In genomic region chr10:46096426-46096825, GRCh38 we compare ENCODE assay signal across 16 cellular contexts. TPM values are rescaled to one million over a fixed set of nuclear protein-coding genes. Genes with fewer than 3 reads are reported as not detected.
A peak's percentile ranks its signal among the peaks of the same experiment; 100 is the strongest.
DNase-seq lines count a peak whose midpoint lies in the region; ATAC-seq lines count a peak whose summit lies in the region.
"Had no signal": no experiment of that assay in that cellular context is flagged by ENCODE, and none has a peak within 500 bp of the region (broad histone marks: within the 10 kb centered on the region; RNA-seq: fewer than 3 reads in every experiment).

No MANE protein-coding gene starts in this region.

- ATAC-seq in central memory CD8-positive, alpha-beta T cell (replicated peaks; ENCODE audit: extremely low read depth, poor library complexity, severe bottlenecking): no peak
- no peak for ATAC-seq in naive B cell (ENCODE audit: low read depth in 2 of 2)
- no peak for ATAC-seq in HG02759 (IDR thresholded peaks at IDR 0.05; ENCODE audit: unreplicated experiment)

- peak overlapping the region; percentile 68 for H3K27ac Mint-ChIP-seq in central memory CD8-positive, alpha-beta T cell (ENCODE audit: low read depth)
- H3K27ac Mint-ChIP-seq in naive B cell: peak overlapping the region in 5 of 6 donors; percentile 47 to 87 (median 84)

- H3K36me3 Mint-ChIP-seq in central memory CD8-positive, alpha-beta T cell (ENCODE audit: insufficient read depth): peaks cover 4% of the 10 kb centered on the region
- H3K36me3 Mint-ChIP-seq in naive B cell: no peaks in the 10 kb centered on the region

- H3K27me3 Mint-ChIP-seq in central memory CD8-positive, alpha-beta T cell: no peaks in the 10 kb centered on the region
- peaks cover 0 to 2% (median 0%) of the 10 kb centered on the region in 3 donors for H3K27me3 Mint-ChIP-seq in naive B cell

- DNase-seq in EL: peak; percentile 88
- peak; percentile 11 for DNase-seq in LHCN-M2 (ENCODE audit: low read depth)
- DNase-seq in central memory CD8-positive, alpha-beta T cell (ENCODE audit: low spot score in 2 of 2): no peak
- no peak for DNase-seq in naive B cell
- DNase-seq in ecto neural progenitor cell (ENCODE audit: low spot score): no peak
- DNase-seq in HuH-7 (ENCODE audit: low spot score): no peak
- no peak for DNase-seq in effector CD4-positive, alpha-beta T cell
- DNase-seq: activated effector memory CD4-positive, alpha-beta T cell treated with anti-CD3 and anti-CD28 coated beads, Interleukin-2, amount 50 U/mL, for 16 hours; colonic mucosa; NCI-H1048; NCI-H524 treated with DMSO at 0.1 percent for 48 hours; Right ventricle myocardium superior; stimulated activated CD4-positive, alpha-beta T cell treated with anti-CD3 and anti-CD28 coated beads, Interleukin-15, amount 100 ng/mL, for 24 hours had no signal

- no peaks in the 10 kb centered on the region for H3K9me3 Mint-ChIP-seq in central memory CD8-positive, alpha-beta T cell
- peaks cover 0 to 6% (median 0%) of the 10 kb centered on the region in 7 donors for H3K9me3 Mint-ChIP-seq in naive B cell

- peaks cover 28% of the 10 kb centered on the region for H3K4me1 Mint-ChIP-seq in central memory CD8-positive, alpha-beta T cell
- peaks cover 6 to 33% (median 14%) of the 10 kb centered on the region in 3 donors for H3K4me1 Mint-ChIP-seq in naive B cell

- H3K4me3 Mint-ChIP-seq in central memory CD8-positive, alpha-beta T cell: peak overlapping the region; percentile 46
- H3K4me3 Mint-ChIP-seq in naive B cell: peak overlapping the region in 5 of 8 donors; percentile 56 to 83 (median 77)

RNA-seq across cellular contexts. Expression of gene MSMB, which starts 50.4 kb away (rescaled TPM):
- not detected in 2 replicates for total RNA-seq in LHCN-M2 (2014; rRNA removed)
- not detected for polyA plus RNA-seq in LHCN-M2 (2012)
- not detected for polyA plus RNA-seq in naive B cell (ENCODE audit: low read depth in 6 of 6)
- total RNA-seq: colonic mucosa, glomerular endothelial cell, osteocyte, Right ventricle myocardium superior had no signal

Comparison
In these comparisons a context has a peak if more than half of its experiments do, and no peak if none do; other contexts are left out.
1. DNase-seq: peak in EL (single experiment) and LHCN-M2 (single experiment); none in central memory CD8-positive, alpha-beta T cell (0 of 2), naive B cell (single experiment), ecto neural progenitor cell (single experiment), HuH-7 (single experiment) and effector CD4-positive, alpha-beta T cell (single experiment).